19 cellular contexts compared by ENCODE assay signal in the genomic region with DNA sequence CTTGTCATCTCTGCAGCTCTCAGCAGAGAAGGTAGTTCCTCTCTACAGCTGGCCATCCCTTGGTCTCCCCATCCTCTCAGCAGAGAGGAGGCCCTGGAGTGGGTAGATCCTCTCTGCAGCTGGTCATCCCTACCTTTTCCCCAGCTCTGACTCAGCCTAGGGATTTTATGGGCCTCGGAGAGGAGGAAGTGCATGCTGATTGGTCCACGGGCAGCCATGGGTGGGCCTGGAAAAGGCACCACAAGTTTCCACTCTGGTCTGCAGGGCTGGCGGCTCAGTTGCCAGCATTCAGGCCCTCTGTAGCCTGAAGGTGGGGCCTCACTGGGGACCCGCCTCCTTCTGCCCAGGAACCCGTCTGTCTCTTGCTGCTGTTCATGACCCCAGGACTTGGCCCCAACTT. TPM values are rescaled to one million over a fixed set of nuclear protein-coding genes. Genes with fewer than 3 reads are reported as not detected.
DNase-seq lines count a peak whose midpoint lies in the region; ATAC-seq, FAIRE-seq and TF ChIP-seq lines count a peak whose summit lies in the region.
"Had no signal": no experiment of that assay in that cellular context is flagged by ENCODE, and none has a peak within 500 bp of the region (broad histone marks: within the 10 kb centered on the region; RNA-seq: fewer than 3 reads in every experiment).

No MANE protein-coding gene starts in this region.

- H2BK20ac ChIP-seq in H1 (ENCODE audit: low read length), result no peak overlapping the region

- H3K4me2 ChIP-seq in A549 (no peak overlapping the region), HCT116 (ENCODE audit: low read length) (no peak overlapping the region), H1 (ENCODE audit: insufficient read depth in 1 of 2, low read depth in 2 of 2, low read length in 2 of 2) (no peak overlapping the region), HepG2 (ENCODE audit: low read depth, low read length) (no peak overlapping the region)

- H3K14ac ChIP-seq in H1 (ENCODE audit: insufficient read length), result no peak overlapping the region

- peaks cover 8% of the 10 kb centered on the region; the same call in 1 of the 3 replicates for H3K4me1 ChIP-seq in A549
- no peaks in the 10 kb centered on the region for H3K4me1 ChIP-seq in HCT116 (ENCODE audit: control insufficient read depth in 1 of 2, insufficient read depth in 2 of 2, low read length in 2 of 2)
- H3K4me1 ChIP-seq in H1 (replicated peaks in 1 of 4; ENCODE audit: control insufficient read depth in 3 of 4, insufficient read depth in 4 of 4, low read length in 3 of 4), result no peaks in the 10 kb centered on the region
- no peaks in the 10 kb centered on the region; the same call in 1 of the 2 replicates for H3K4me1 ChIP-seq in HepG2 (ENCODE audit: insufficient read depth, low read length)
- H3K4me1 ChIP-seq: testis had no signal

- no peak overlapping the region for H3K23ac ChIP-seq in H1 (ENCODE audit: insufficient read length)

- peaks cover 0 to 7% of the 10 kb centered on the region in 2 experiments; a peak in 1 of 4 replicates for H3K36me3 ChIP-seq in HCT116 (ENCODE audit: control insufficient read depth in 1 of 2, insufficient read depth in 2 of 2, low read length in 2 of 2)
- H3K36me3 ChIP-seq in H1 (ENCODE audit: control insufficient read depth in 2 of 4, insufficient read depth in 4 of 4, low read length in 3 of 4), result peaks cover 0 to 9% (median 0%) of the 10 kb centered on the region in 4 experiments; a peak in 2 of 8 replicates
- peaks cover 0 to 7% of the 10 kb centered on the region in 2 experiments; a peak in 1 of 5 replicates for H3K36me3 ChIP-seq in HepG2 (replicated peaks in 1 of 2; ENCODE audit: control insufficient read depth in 1 of 2, insufficient read depth in 2 of 2, low read length in 2 of 2)
- H3K36me3 ChIP-seq: neutrophil had no signal

- H3K4me3 ChIP-seq in A549 (no peak overlapping the region), HCT116 (replicated peaks in 1 of 2; ENCODE audit: low read depth in 1 of 2, low read length in 2 of 2) (no peak overlapping the region), H1 (ENCODE audit: extremely low read depth in 1 of 4, insufficient read depth in 2 of 4, low read depth in 3 of 4, low read length in 4 of 4) (no peak overlapping the region), HepG2 (replicated peaks in 1 of 3; ENCODE audit: insufficient read depth in 1 of 3, low read depth in 2 of 3, low read length in 3 of 3) (no peak overlapping the region)
- H3K4me3 ChIP-seq: testis had no signal

- H2AFZ ChIP-seq in HCT116 (ENCODE audit: low read depth, low read length, poor library complexity, severe bottlenecking), result no peak overlapping the region
- no peak overlapping the region for H2AFZ ChIP-seq in H1 (ENCODE audit: low read length)
- H2AFZ ChIP-seq in HepG2 (ENCODE audit: low read length), result no peak overlapping the region

- no peak for TF ChIP-seq RAD21 in A549 (conservative IDR thresholded peaks at IDR 0.05 in 1 of 2, IDR thresholded peaks at IDR 0.05 in 1 of 2)
- no peak for TF ChIP-seq RAD21 in HCT116 (IDR thresholded peaks at IDR 0.05; ENCODE audit: low read depth)
- no peak for TF ChIP-seq RAD21 in H1 (IDR thresholded peaks at IDR 0.05 in 1 of 2, conservative IDR thresholded peaks at IDR 0.05 in 1 of 2; ENCODE audit: low read depth in 2 of 2, low read length in 2 of 2)
- no peak for TF ChIP-seq RAD21 in HepG2 (CRISPR knock-in tag; IDR thresholded peaks at IDR 0.05)

- no peak overlapping the region for H2AK5ac ChIP-seq in H1 (ENCODE audit: low read depth, low read length)

- peak; percentile 54 to 62; a peak in 5 of 6 replicates for ATAC-seq in A549
- ATAC-seq in HCT116, result peak; percentile 54
- ATAC-seq in HepG2, result peak; percentile 79
- no peak for ATAC-seq in HG02885 (IDR thresholded peaks at IDR 0.05; ENCODE audit: poor library complexity, unreplicated experiment)

- H2BK5ac ChIP-seq in H1 (ENCODE audit: low read depth, low read length), result no peak overlapping the region

- no peak overlapping the region for H2BK15ac ChIP-seq in H1 (ENCODE audit: low read length)

- no peak overlapping the region for H3K56ac ChIP-seq in H1 (replicated peaks; ENCODE audit: insufficient read length, low read depth, low read length)

- POLR2A ChIA-PET in A549 (lab: Yijun Ruan, JAX) (interaction anchor here (1.5 kb wide), 1 partner anchor 65 kb away, joined by 3 read pairs; a partner anchor contains a TSS), HCT116 (lab: Charles Lee) (no interaction called here), H1 (lab: Charles Lee; ENCODE audit: partially characterized antibody) (interaction anchor here (0.5 to 2.7 kb wide), 4 partner anchors 10 to 271 kb away, joined by 3 to 12 read pairs (median 6); no protein-coding TSS in a partner anchor), HepG2 (lab: Yijun Ruan, JAX) (no interaction called here)

- H3K9me3 ChIP-seq in A549 (no peaks in the 10 kb centered on the region), HCT116 (ENCODE audit: control insufficient read depth in 1 of 2, insufficient read depth in 1 of 2, low read depth in 1 of 2, low read length in 2 of 2) (no peaks in the 10 kb centered on the region), H1 (ENCODE audit: insufficient read depth in 2 of 2, low read depth in 1 of 2, low read length in 1 of 2) (no peaks in the 10 kb centered on the region), HepG2 (ENCODE audit: low read length) (no peaks in the 10 kb centered on the region)
- H3K9me3 ChIP-seq: neutrophil, testis had no signal

- H3K79me1 ChIP-seq in H1 (ENCODE audit: low read depth, low read length), result no peaks in the 10 kb centered on the region

- RAD21 ChIA-PET in HCT116 (lab: Charles Lee; ENCODE audit: low non-redundant PET in 1 of 2, low total read pairs in 2 of 2, uncharacterized antibody in 2 of 2, unreplicated experiment in 2 of 2), result no interaction called here

- H3K18ac ChIP-seq in H1 (ENCODE audit: extremely low read depth, low read length), result no peak overlapping the region

- H3K4ac ChIP-seq in H1 (replicated peaks; ENCODE audit: insufficient read length, low read depth, low read length), result no peak overlapping the region

- H3K79me2 ChIP-seq in HCT116 (ENCODE audit: insufficient read depth, low read length) (no peaks in the 10 kb centered on the region), H1 (ENCODE audit: control insufficient read depth in 1 of 2, insufficient read depth in 2 of 2, low read length in 2 of 2) (no peaks in the 10 kb centered on the region), HepG2 (ENCODE audit: insufficient read depth, low read length) (no peaks in the 10 kb centered on the region)

- intact Hi-C loops in HCT116 (cut with micrococcal nuclease) (no loop called here), HepG2 (cut with micrococcal nuclease; ENCODE audit: unreplicated experiment) (no loop called here)

- DNase-seq in A549 (ENCODE audit: low read depth in 1 of 2, low spot score in 1 of 2) (no peak), HCT116 (ENCODE audit: low read depth, low spot score) (no peak), H1 (ENCODE audit: low read depth in 1 of 2, low spot score in 2 of 2) (peak in 1 of 2 experiments; percentile 54), HepG2 (ENCODE audit: low spot score) (no peak), NCI-H1105 (lab: John Stamatoyannopoulos, UW) (no peak), NCI-H345 treated with DMSO at 0.1 percent for 48 hours (lab: John Stamatoyannopoulos, UW; ENCODE audit: unreplicated experiment) (no peak)
- DNase-seq in central memory CD4-positive, alpha-beta T cell, result no peak
- DNase-seq: activated CD4-positive, alpha-beta memory T cell treated with anti-CD3 and anti-CD28 coated beads, Interleukin-2, amount 10 ng/mL, durations not matched to agents 7 days and 5 days; activated naive CD4-positive, alpha-beta T cell treated with anti-CD3 and anti-CD28 coated beads for 36 hours; activated T-cell treated with anti-CD3 and anti-CD28 coated beads, Interleukin-2, amount 50 U/mL, for 1 hour; CD4-positive, CD25-positive, alpha-beta regulatory T cell; hippocampal formation; kidney glomerular epithelial cell; NCI-H2107; NCI-H524; SIG-M5; testis had no signal

- no peak for TF ChIP-seq CTCF in A549 (IDR thresholded peaks at IDR 0.05)
- TF ChIP-seq CTCF in HCT116 (IDR thresholded peaks at IDR 0.05 in 2 of 3, conservative IDR thresholded peaks at IDR 0.05 in 1 of 3; ENCODE audit: borderline replicate concordance in 1 of 3, insufficient read depth in 1 of 3, low read depth in 2 of 3, low read length in 2 of 3), result no peak
- no peak for TF ChIP-seq CTCF in H1 (IDR thresholded peaks at IDR 0.05; ENCODE audit: control extremely low read depth in 1 of 3, insufficient read depth in 1 of 3, low read depth in 1 of 3, low read length in 3 of 3)
- TF ChIP-seq CTCF in HepG2 (CRISPR knock-in tag; IDR thresholded peaks at IDR 0.05), result no peak

- in situ Hi-C loops in HepG2 (cut with HindIII; ENCODE audit: extremely low pct_ligation_motif_present, low pct_unique_long_range_greater_than_20kb), result no loop called here

- CTCF ChIA-PET in A549 (lab: Yijun Ruan, JAX), result interaction anchor here (1.4 to 5.2 kb wide), 6 partner anchors 10 to 94 kb away, joined by 3 to 26 read pairs (median 5); no protein-coding TSS in a partner anchor
- CTCF ChIA-PET in HCT116 (lab: Charles Lee), result no interaction called here
- CTCF ChIA-PET in H1 (lab: Charles Lee; ENCODE audit: partially characterized antibody), result interaction anchor here (0.5 to 3.1 kb wide), 5 partner anchors 10 to 93 kb away, joined by 3 to 11 read pairs (median 3); no protein-coding TSS in a partner anchor
- CTCF ChIA-PET in HepG2 (lab: Yijun Ruan, JAX; ENCODE audit: low intra/inter-chr PET ratio, low total read pairs), result no interaction called here

- no peak overlapping the region for H4K5ac ChIP-seq in H1 (ENCODE audit: insufficient read length, low read depth, low read length)

- FAIRE-seq in A549 (lab: Jason Lieb, UNC) (no peak), H1 (lab: Jason Lieb, UNC) (no peak), HepG2 (lab: Jason Lieb, UNC) (no peak)

- BruUV-seq in HCT116 (replicated peaks; lab: Mats Ljungman, UMichigan) (no TSS peak), HepG2 (replicated peaks; lab: Mats Ljungman, UMichigan) (no TSS peak)

- H3K9ac ChIP-seq in HCT116 (ENCODE audit: low read length) (no peak overlapping the region), H1 (replicated peaks in 1 of 4; ENCODE audit: extremely low read depth in 1 of 4, low read depth in 3 of 4, low read length in 3 of 4) (no peak overlapping the region), HepG2 (ENCODE audit: insufficient read depth, low read depth, low read length) (no peak overlapping the region)

- H2BK120ac ChIP-seq in H1 (replicated peaks; ENCODE audit: low read depth, low read length), result no peak overlapping the region

- TF ChIP-seq POLR2A in A549 (IDR thresholded peaks at IDR 0.05; ENCODE audit: low read length), result no peak
- no peak for TF ChIP-seq POLR2A in HCT116 (IDR thresholded peaks at IDR 0.05; ENCODE audit: borderline replicate concordance, extremely low read depth, insufficient read depth, insufficient read length)
- no peak for TF ChIP-seq POLR2A in H1 (IDR thresholded peaks at IDR 0.05; ENCODE audit: control extremely low read depth in 1 of 2, low read depth in 2 of 2, low read length in 2 of 2)
- no peak for TF ChIP-seq POLR2A in HepG2 (IDR thresholded peaks at IDR 0.05; ENCODE audit: insufficient read depth in 1 of 2, low read depth in 2 of 2, low read length in 2 of 2)

- 95% methylated on average over 4 of the region's 5 CpGs for WGBS in A549 (ENCODE audit: missing lambda C conversion rate)
- WGBS in H1 (ENCODE audit: extremely low coverage in 1 of 2, insufficient coverage in 1 of 2, insufficient read length in 1 of 2, insufficient replicate concordance in 2 of 2, low coverage in 1 of 2, low lambda C conversion rate in 2 of 2, missing lambda C conversion rate in 1 of 2), 2 experiments, result 73% methylated on average over 5 of the region's 5 CpGs; no CpG with 5 or more reads in 1 of the 2 experiments
- no CpG with 5 or more reads among the region's 5 CpGs for WGBS in HepG2 (ENCODE audit: low lambda C conversion rate)

- H4K91ac ChIP-seq in H1 (replicated peaks; ENCODE audit: insufficient read length, low read length), result no peak overlapping the region

- no peaks in the 10 kb centered on the region for H3K27me3 ChIP-seq in HCT116 (ENCODE audit: insufficient read depth, low read length)
- no peaks in the 10 kb centered on the region for H3K27me3 ChIP-seq in H1 (replicated peaks in 1 of 4; ENCODE audit: control insufficient read depth in 3 of 4, extremely low read depth in 1 of 4, insufficient read depth in 3 of 4, low read length in 3 of 4)
- H3K27me3 ChIP-seq in HepG2 (ENCODE audit: control insufficient read depth in 1 of 2, insufficient read depth in 2 of 2, low read length in 2 of 2), result no peaks in the 10 kb centered on the region; a peak in 1 of 5 replicates
- H3K27me3 ChIP-seq: neutrophil, testis had no signal

- H4K8ac ChIP-seq in H1 (ENCODE audit: extremely low read depth, insufficient read depth, low read length), result peak overlapping the region; percentile 80; the same call in 1 of the 2 replicates

- H4K20me1 ChIP-seq in HCT116 (ENCODE audit: insufficient read depth) (no peaks in the 10 kb centered on the region), H1 (replicated peaks in 1 of 2; ENCODE audit: control insufficient read depth in 1 of 2, insufficient read depth in 2 of 2, low read length in 2 of 2) (peaks cover 0 to 2% of the 10 kb centered on the region in 2 experiments), HepG2 (ENCODE audit: insufficient read depth, low read length) (no peaks in the 10 kb centered on the region)

- no peak overlapping the region for H2BK12ac ChIP-seq in H1 (ENCODE audit: low read depth, low read length)

- H3K9me2 ChIP-seq in HCT116 (ENCODE audit: insufficient read depth), result no peaks in the 10 kb centered on the region

- TF ChIP-seq EP300 in A549 (IDR thresholded peaks at IDR 0.05) (no peak), H1 (IDR thresholded peaks at IDR 0.05; ENCODE audit: borderline replicate concordance in 1 of 2, low read depth in 2 of 2, low read length in 2 of 2) (no peak), HepG2 (IDR thresholded peaks at IDR 0.05; ENCODE audit: low read depth in 2 of 2, low read length in 2 of 2) (no peak), HepG2 (CRISPR knock-in tag; IDR thresholded peaks at IDR 0.05; ENCODE audit: borderline replicate concordance) (no peak)

- H3K27ac ChIP-seq in A549 (no peak overlapping the region), HCT116 (ENCODE audit: low read depth, low read length) (no peak overlapping the region), H1 (ENCODE audit: low read depth, low read length) (no peak overlapping the region), HepG2 (ENCODE audit: extremely low read length, insufficient read depth, low read length) (no peak overlapping the region)
- H3K27ac ChIP-seq: neutrophil, testis had no signal

- H3K23me2 ChIP-seq in H1 (ENCODE audit: low read depth, low read length), result no peaks in the 10 kb centered on the region

RNA-seq across cellular contexts. Expression of a gene that starts 36.9 kb away (rescaled TPM):
- polyA plus RNA-seq in A549 (2011; rRNA removed) (18.5 and 18.6 TPM in 2 replicates), A549 (2017; fragmentation: RNase III; extraction: RNeasy Plus Mini Kit Qiagen cat#74134 plus additional on column Dnase treatment) (7.2 to 8.1 TPM (median 7.4 TPM) in 3 replicates), H1 (2011; rRNA removed) (3.5 and 5.9 TPM in 2 replicates), HepG2 (2011; rRNA removed) (5.3 TPM in 2 replicates)
- 2.6 and 3.1 TPM in 2 replicates for polyA plus RNA-seq in A549 (2012; cell fraction: cytosol; rRNA removed)
- polyA plus RNA-seq in A549 (2012; cell fraction: nucleus; rRNA removed), result 1.2 and 1.9 TPM in 2 replicates
- polyA minus RNA-seq in A549 (2011; rRNA and poly(A)+ RNA removed), result 15.4 and 18.7 TPM in 2 replicates
- total RNA-seq in HCT116 (2021; ENCODE audit: unreplicated experiment) (60.9 TPM), HepG2 (2016; rRNA removed; fragmentation: Illumina TruSeq; extraction: Trizol) (8.1 and 14.3 TPM in 2 replicates)
- 29.7 and 33.9 TPM in 2 replicates for polyA plus RNA-seq in HCT116 (2012)
- 21.7 and 22.0 TPM in 2 replicates for total RNA-seq in H1 (2021; fragmentation: NEBNext Ultra II Directional; extraction: Animal tissue kit (Norgen Biotek cat#: 25700))
- 6.9 TPM for polyA plus RNA-seq in H1 (2011; cell fraction: cytosol; rRNA removed)
- 3.1 TPM for polyA plus RNA-seq in H1 (2011; cell fraction: nucleus; rRNA removed)
- 9.9 to 16.3 TPM (median 12.7 TPM) in 4 replicates for polyA plus RNA-seq in H1 (2012, experiment 1 of 2)
- polyA plus RNA-seq in H1 (2012, experiment 2 of 2), result 0.39 TPM
- 7.1 TPM for polyA plus RNA-seq in H1 (2013, experiment 1 of 2)
- polyA plus RNA-seq in H1 (2013, experiment 2 of 2), result 7.3 TPM
- polyA minus RNA-seq in H1 (2011; rRNA and poly(A)+ RNA removed), result 26.1 and 41.2 TPM in 2 replicates
- polyA minus RNA-seq in H1 (2011; cell fraction: cytosol; rRNA and poly(A)+ RNA removed), result 17.2 TPM
- polyA minus RNA-seq in H1 (2011; cell fraction: nucleus; rRNA and poly(A)+ RNA removed), result 29.0 TPM
- 3.8 and 4.4 TPM in 2 replicates for total RNA-seq in HepG2 (2016; cell fraction: cytosol; rRNA removed; fragmentation: Illumina TruSeq; extraction: Trizol; ENCODE audit: low read depth)
- total RNA-seq in HepG2 (2016; cell fraction: insoluble cytoplasmic fraction; rRNA removed; fragmentation: Illumina TruSeq; extraction: Trizol), result 10.2 and 12.5 TPM in 2 replicates
- 8.8 and 9.8 TPM in 2 replicates for total RNA-seq in HepG2 (2016; cell fraction: membrane; rRNA removed; fragmentation: Illumina TruSeq; extraction: Trizol)
- 9.6 and 11.0 TPM in 2 replicates for total RNA-seq in HepG2 (2016; cell fraction: nucleus; rRNA removed; fragmentation: Illumina TruSeq; extraction: Trizol)
- 2.6 and 4.6 TPM in 2 replicates for polyA plus RNA-seq in HepG2 (2011; cell fraction: cytosol; rRNA removed)
- polyA plus RNA-seq in HepG2 (2011; cell fraction: nucleus; rRNA removed), result 2.9 and 3.5 TPM in 2 replicates
- polyA plus RNA-seq in HepG2 (2012), result 11.8 and 12.0 TPM in 2 replicates
- polyA plus RNA-seq in HepG2 (2016; cell fraction: cytosol; fragmentation: Illumina TruSeq; extraction: Trizol; ENCODE audit: low read depth), result 0.38 and 0.43 TPM in 2 replicates
- 7.2 and 7.4 TPM in 2 replicates for polyA plus RNA-seq in HepG2 (2016; cell fraction: insoluble cytoplasmic fraction; fragmentation: Illumina TruSeq; extraction: Trizol; ENCODE audit: low read depth)
- 2.1 and 2.3 TPM in 2 replicates for polyA plus RNA-seq in HepG2 (2016; cell fraction: membrane; fragmentation: Illumina TruSeq; extraction: Trizol; ENCODE audit: low read depth)
- 5.6 and 5.9 TPM in 2 replicates for polyA plus RNA-seq in HepG2 (2016; cell fraction: nucleus; fragmentation: Illumina TruSeq; extraction: Trizol; ENCODE audit: insufficient read depth, low read depth)
- polyA minus RNA-seq in HepG2 (2011; rRNA and poly(A)+ RNA removed; ENCODE audit: low replicate concordance), result 6.0 and 17.2 TPM in 2 replicates
- polyA minus RNA-seq in HepG2 (2011; cell fraction: cytosol; rRNA and poly(A)+ RNA removed), result 11.6 and 16.5 TPM in 2 replicates
- 26.5 and 29.6 TPM in 2 replicates for polyA minus RNA-seq in HepG2 (2011; cell fraction: nucleus; rRNA and poly(A)+ RNA removed)

Comparison
In these comparisons a context has a peak if more than half of its experiments do, and no peak if none do; other contexts are left out.
1. CTCF ChIA-PET loops: an anchor here in A549 (1.4 to 5.2 kb wide) and H1 (0.5 to 3.1 kb wide); none called in HCT116 and HepG2.
2. POLR2A ChIA-PET loops: an anchor here in A549 (1.5 kb wide) and H1 (0.5 to 2.7 kb wide); none called in HCT116 and HepG2.